8 cellular contexts compared by ENCODE assay signal in genomic region chr1:2195785-2196184, GRCh38. TPM values are rescaled to one million over a fixed set of nuclear protein-coding genes. Genes with fewer than 3 reads are reported as not detected.
DNase-seq lines count a peak whose midpoint lies in the region; ATAC-seq, FAIRE-seq and TF ChIP-seq lines count a peak whose summit lies in the region.

No MANE protein-coding gene starts in this region.

- no peak overlapping the region for H3K4me3 Mint-ChIP-seq in activated T-cell treated with anti-CD3 and anti-CD28 coated beads, Interleukin-2, amount 50 U/mL, for 72 hours

- 71 to 72% methylated on average over 11 of the region's 11 CpGs for WGBS in pancreas, 2 donors

- H3K27ac Mint-ChIP-seq in activated T-cell treated with anti-CD3 and anti-CD28 coated beads, Interleukin-2, amount 50 U/mL, for 72 hours = no peak overlapping the region

- H3K27me3 ChIP-seq in left ventricle myocardium inferior (ENCODE audit: low read depth) (no peaks in the 10 kb centered on the region), colonic mucosa (no peaks in the 10 kb centered on the region), pancreas (no peaks in the 10 kb centered on the region)

- H3K4me1 ChIP-seq in left ventricle myocardium inferior = peaks cover 73% of the 10 kb centered on the region
- peaks cover 24% of the 10 kb centered on the region for H3K4me1 ChIP-seq in colonic mucosa
- H3K4me1 ChIP-seq in pancreas = peaks cover 11 to 44% (median 13%) of the 10 kb centered on the region in 3 donors

- H3K27ac ChIP-seq in left ventricle myocardium inferior (replicated peaks) (peak overlapping the region; percentile 99), colonic mucosa (peak overlapping the region; percentile 98), pancreas (peak overlapping the region in 3 of 4 donors; percentile 69 to 89 (median 85))

- H3K36me3 ChIP-seq in left ventricle myocardium inferior = no peaks in the 10 kb centered on the region
- no peaks in the 10 kb centered on the region for H3K36me3 ChIP-seq in colonic mucosa
- no peaks in the 10 kb centered on the region for H3K36me3 ChIP-seq in pancreas

- H3K9ac ChIP-seq in colonic mucosa (ENCODE audit: low read depth in 2 of 2, low read length in 2 of 2) = peak overlapping the region; percentile 73 to 82

- ATAC-seq in left cardiac atrium (no peak), pancreas (no peak), HG03025 (IDR thresholded peaks at IDR 0.05; ENCODE audit: low FRiP score, unreplicated experiment) (no peak)
- no peak for ATAC-seq in activated T-cell treated with anti-CD3 and anti-CD28 coated beads, Interleukin-2, amount 50 U/mL, for 72 hours (replicated peaks in 1 of 2)

- no peaks in the 10 kb centered on the region for H3K9me3 ChIP-seq in left ventricle myocardium inferior (replicated peaks)
- H3K9me3 ChIP-seq in colonic mucosa = no peaks in the 10 kb centered on the region
- H3K9me3 ChIP-seq in pancreas = no peaks in the 10 kb centered on the region

- intact Hi-C loops in left ventricle myocardium inferior (cut with micrococcal nuclease) (loop anchor here (5.0 kb wide), 1 partner anchor 187 kb away; no protein-coding TSS in a partner anchor), left cardiac atrium (cut with DNase I) (loop anchor here (1.0 to 10.0 kb wide), 4 partner anchors 119 to 186 kb away; no protein-coding TSS in a partner anchor), colonic mucosa (cut with DNase I) (loop anchor here (1.0 to 10.0 kb wide), 2 partner anchors 186 to 449 kb away; no protein-coding TSS in a partner anchor), pancreas (cut with DNase I) (loop anchor here (2.0 to 10.0 kb wide), 5 partner anchors 117 to 419 kb away; no protein-coding TSS in a partner anchor)

- DNase-seq in left ventricle myocardium inferior (no peak), left cardiac atrium (no peak), colonic mucosa (no peak), pancreas (peak in 2 of 6 donors; percentile 40 to 71)
- no peak for DNase-seq in stimulated activated CD4-positive, alpha-beta T cell treated with anti-CD3 and anti-CD28 coated beads, Interleukin-4, amount 100 ng/mL, for 24 hours
- no peak for DNase-seq in stimulated activated CD4-positive, alpha-beta T cell treated with anti-CD3 and anti-CD28 coated beads, Interleukin-2, amount 100 ng/mL, for 24 hours
- DNase-seq in activated T-cell treated with anti-CD3 and anti-CD28 coated beads, Interleukin-2, amount 50 U/mL, for 72 hours = no peak

- no peaks in the 10 kb centered on the region for H3K9me3 Mint-ChIP-seq in activated T-cell treated with anti-CD3 and anti-CD28 coated beads, Interleukin-2, amount 50 U/mL, for 72 hours

- no peak for TF ChIP-seq CTCF in left ventricle myocardium inferior (IDR thresholded peaks at IDR 0.05; ENCODE audit: borderline replicate concordance)
- no peak for TF ChIP-seq CTCF in colonic mucosa (IDR thresholded peaks at IDR 0.05)
- no peak for TF ChIP-seq CTCF in pancreas (IDR thresholded peaks at IDR 0.05)

- H3K4me3 ChIP-seq in left ventricle myocardium inferior (peak overlapping the region; percentile 86), colonic mucosa (no peak overlapping the region), pancreas (no peak overlapping the region)

- no peaks in the 10 kb centered on the region for H3K27me3 Mint-ChIP-seq in activated T-cell treated with anti-CD3 and anti-CD28 coated beads, Interleukin-2, amount 50 U/mL, for 72 hours (ENCODE audit: low read depth)

- no peak for FAIRE-seq in pancreas (lab: Jason Lieb, UNC)

- H3K36me3 Mint-ChIP-seq in activated T-cell treated with anti-CD3 and anti-CD28 coated beads, Interleukin-2, amount 50 U/mL, for 72 hours (ENCODE audit: insufficient read depth in 2 of 2) = no peaks in the 10 kb centered on the region

- peaks cover 25% of the 10 kb centered on the region for H3K4me1 Mint-ChIP-seq in activated T-cell treated with anti-CD3 and anti-CD28 coated beads, Interleukin-2, amount 50 U/mL, for 72 hours (ENCODE audit: low read depth)

RNA-seq across cellular contexts. Expression of gene FAAP20, which starts 1.2 kb away (rescaled TPM):
- total RNA-seq in left ventricle myocardium inferior = 37.0 TPM
- 10 to 100 TPM; 35.4 to 41.4 TPM for total RNA-seq in left cardiac atrium
- 10 to 100 TPM; 29.9 to 53.7 TPM for total RNA-seq in colonic mucosa
- 10 to 100 TPM; 17.2 to 35.9 (median 22.3) TPM for total RNA-seq in pancreas
- 10 to 100 TPM; 56.1 to 75.6 TPM for polyA plus RNA-seq in pancreas
- total RNA-seq in activated T-cell treated with anti-CD3 and anti-CD28 coated beads, Interleukin-2, amount 50 U/mL, for 72 hours = 10 to 100 TPM; 74.6 to 80.4 TPM

RNA-seq across cellular contexts. Expression of gene SKI, which starts 32.3 kb away (rescaled TPM):
- 37.9 TPM for total RNA-seq in left ventricle myocardium inferior
- 10 to 100 TPM; 47.1 to 66.9 TPM for total RNA-seq in left cardiac atrium
- 10 to 100 TPM; 31.0 to 36.1 TPM for total RNA-seq in colonic mucosa
- total RNA-seq in pancreas = 10 to 100 TPM; 11.0 to 27.9 (median 16.2) TPM
- polyA plus RNA-seq in pancreas = 10 to 100 TPM in 1 of 2 donors, 1 to 10 TPM in 1; 8.6 to 12.1 TPM
- total RNA-seq in activated T-cell treated with anti-CD3 and anti-CD28 coated beads, Interleukin-2, amount 50 U/mL, for 72 hours = 10 to 100 TPM; 28.5 to 32.3 TPM
